ENCODE assay signal across 30 cellular contexts in the genomic region with DNA sequence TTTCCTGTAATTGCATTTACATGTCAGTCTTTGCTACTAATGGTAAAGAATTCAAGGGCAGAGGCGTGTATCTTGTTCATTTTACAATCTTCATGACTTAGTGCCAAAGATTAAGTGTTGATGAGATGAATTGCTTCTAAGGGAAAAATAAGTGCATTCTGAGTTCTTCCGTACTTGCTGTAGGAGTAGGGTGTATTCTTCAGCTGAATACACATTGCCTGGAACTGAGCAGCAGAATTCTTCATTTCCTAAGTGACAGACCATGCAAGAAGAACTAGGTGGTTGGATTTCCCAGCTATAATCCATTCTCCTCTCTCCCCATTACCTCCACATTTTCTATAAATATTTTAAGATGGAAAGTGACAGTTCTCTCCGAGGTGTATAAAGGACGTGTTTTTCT.
"Had no signal": no experiment of that assay in that cellular context is flagged by ENCODE, and none has a peak within 500 bp of the region (broad histone marks: within the 10 kb centered on the region; RNA-seq: fewer than 3 reads in every experiment).

No MANE protein-coding gene starts in this region.

- H3K27me3 ChIP-seq: adrenal gland, ascending aorta, body of pancreas, brain microvascular endothelial cell, cardiac muscle cell had no signal

- H3K27ac ChIP-seq: adrenal gland, ascending aorta, body of pancreas, brain microvascular endothelial cell, cardiac muscle cell had no signal

- H3K9me3 ChIP-seq: adrenal gland, ascending aorta, body of pancreas had no signal

- ATAC-seq: activated naive CD4-positive, alpha-beta T cell treated with anti-CD3 and anti-CD28 coated beads, Interleukin-2, amount 50 U/mL, for 72 hours; activated naive CD8-positive, alpha-beta T cell treated with anti-CD3 and anti-CD28 coated beads, Interleukin-2, amount 50 U/mL, for 24 hours; activated T-cell treated with anti-CD3 and anti-CD28 coated beads, Interleukin-2, amount 50 U/mL, for 4 hours; activated T-cell treated with anti-CD3 and anti-CD28 coated beads, Interleukin-2, amount 50 U/mL, for 72 hours; activated T-helper 17 cell treated with anti-CD3 and anti-CD28 coated beads, Interleukin-2, amount 50 U/mL, for 72 hours; body of pancreas had no signal

- DNase-seq: activated effector memory CD4-positive, alpha-beta T cell treated with anti-CD3 and anti-CD28 coated beads, Interleukin-2, amount 50 U/mL, for 16 hours; activated effector memory CD4-positive, alpha-beta T cell treated with Interleukin-2 at 50 U/mL for 16 hours; activated gamma-delta T cell; activated gamma-delta T cell treated with Interleukin-2 at 50 U/mL for 16 hours; activated naive CD4-positive, alpha-beta T cell; activated naive CD4-positive, alpha-beta T cell treated with anti-CD3 and anti-CD28 coated beads for 36 hours; activated naive CD4-positive, alpha-beta T cell treated with anti-CD3 and anti-CD28 coated beads, Interleukin-2, amount 10 ng/mL, durations not matched to agents 7 days and 5 days; activated naive CD4-positive, alpha-beta T cell treated with anti-CD3 and anti-CD28 coated beads, Interleukin-2, amount 50 U/mL, for 16 hours; activated naive CD4-positive, alpha-beta T cell treated with Interleukin-2 at 50 U/mL for 16 hours; activated naive CD8-positive, alpha-beta T cell treated with anti-CD3 and anti-CD28 coated beads for 36 hours; activated naive CD8-positive, alpha-beta T cell treated with anti-CD3 and anti-CD28 coated beads, Interleukin-2, amount 10 ng/mL, durations not matched to agents 7 days and 5 days; activated naive CD8-positive, alpha-beta T cell treated with anti-CD3 and anti-CD28 coated beads, Interleukin-2, amount 50 U/mL, for 24 hours; activated T-cell treated with anti-CD3 and anti-CD28 coated beads, Interleukin-2, amount 50 U/mL, for 1 hour; activated T-cell treated with anti-CD3 and anti-CD28 coated beads, Interleukin-2, amount 50 U/mL, for 24 hours; activated T-cell treated with anti-CD3 and anti-CD28 coated beads, Interleukin-2, amount 50 U/mL, for 4 hours; activated T-cell treated with anti-CD3 and anti-CD28 coated beads, Interleukin-2, amount 50 U/mL, for 48 hours; activated T-cell treated with anti-CD3 and anti-CD28 coated beads, Interleukin-2, amount 50 U/mL, for 72 hours; adrenal gland; amniotic stem cell; amygdala; anterior cingulate cortex; aorta; body of pancreas; brain microvascular endothelial cell; central memory CD4-positive, alpha-beta T cell; cerebellar nuclear complex had no signal

- H3K36me3 ChIP-seq: adrenal gland, ascending aorta, brain microvascular endothelial cell, cardiac muscle cell had no signal

- H3K4me3 ChIP-seq: adrenal gland, ascending aorta, body of pancreas, cardiac muscle cell had no signal

- H3K4me1 ChIP-seq: adrenal gland, ascending aorta, body of pancreas had no signal
